Comparison of ENCODE assay signal across 8 cellular contexts in the genomic region with DNA sequence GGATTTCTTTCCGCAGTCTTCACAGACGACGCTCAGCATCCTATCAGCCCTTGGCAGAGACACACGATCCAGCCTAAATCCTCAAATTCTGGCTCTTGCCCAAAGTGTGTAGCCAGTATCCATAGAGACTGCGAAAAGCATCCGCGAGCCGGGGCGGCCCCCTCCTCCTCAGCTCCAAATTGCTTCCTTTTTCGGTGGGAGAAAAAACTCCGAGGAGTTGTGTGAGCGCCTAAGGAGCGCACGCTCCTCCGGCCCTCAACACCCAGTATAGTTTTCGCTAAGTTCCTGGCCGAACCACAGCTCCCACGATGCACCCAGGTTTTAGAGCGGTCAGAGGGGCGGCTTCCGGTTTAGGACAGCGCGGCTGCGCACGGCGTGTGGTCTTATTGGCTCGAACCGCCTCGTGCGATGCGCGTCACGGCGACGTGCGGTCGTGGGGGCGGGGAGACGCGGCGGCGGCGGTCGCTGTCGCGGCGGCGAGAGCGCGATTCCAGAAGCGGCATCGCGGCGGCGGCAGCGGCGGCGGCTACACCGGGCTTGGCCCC. TPM values are rescaled to one million over a fixed set of nuclear protein-coding genes. Genes with fewer than 3 reads are reported as not detected.
DNase-seq lines count a peak whose midpoint lies in the region; ATAC-seq and TF ChIP-seq lines count a peak whose summit lies in the region.

TSS of gene ADIPOR2 (plus strand) at position 493 of the 545 bp plus-strand sequence. CDS start 63,274 bp downstream, outside the sequence.

- intact Hi-C loops in Right ventricle myocardium inferior (cut with DNase I) = loop anchor here (5.0 kb wide), 1 partner anchor 38 kb away; no protein-coding TSS in a partner anchor
- intact Hi-C loops in ovary (cut with DNase I) = no loop called here

- H3K79me2 ChIP-seq in SU-DHL-6 (ENCODE audit: insufficient read depth, low read length) = peaks cover 47% of the 10 kb centered on the region

- TF ChIP-seq POLR2A in ovary (IDR thresholded peaks at IDR 0.05) = peak; percentile 78

- peaks cover 2% of the 10 kb centered on the region for H3K27me3 Mint-ChIP-seq in activated naive CD8-positive, alpha-beta T cell treated with anti-CD3 and anti-CD28 coated beads, Interleukin-2, amount 10 ng/mL, durations not matched to agents 7 days and 5 days

- H2AFZ ChIP-seq in SU-DHL-6 (ENCODE audit: low read depth, low read length, severe bottlenecking) = peak within 1 kb of the TSS; percentile 95

- H3K9me2 ChIP-seq in SU-DHL-6 (replicated peaks; ENCODE audit: insufficient read depth, low read length) = no peaks in the 10 kb centered on the region

- H3K4me1 ChIP-seq in ovary (ENCODE audit: insufficient read depth) (no peaks in the 10 kb centered on the region), thymus (ENCODE audit: control insufficient read depth, insufficient read depth, low read length) (peaks cover 2% of the 10 kb centered on the region)

- H3K9ac ChIP-seq in SU-DHL-6 (ENCODE audit: low read length) = peak within 1 kb of the TSS; percentile 81

- no peak for TF ChIP-seq EP300 in ovary (IDR thresholded peaks at IDR 0.05)

- H3K9me3 ChIP-seq in SU-DHL-6 (ENCODE audit: insufficient read depth, low read length) = no peaks in the 10 kb centered on the region
- H3K9me3 ChIP-seq in ovary = no peaks in the 10 kb centered on the region
- no peaks in the 10 kb centered on the region for H3K9me3 ChIP-seq in thymus (ENCODE audit: control insufficient read depth)

- H3K4me3 ChIP-seq in GM12865 (ENCODE audit: low read depth, low read length) = peak within 1 kb of the TSS; percentile 95
- H3K4me3 ChIP-seq in SU-DHL-6 (ENCODE audit: insufficient read depth, low read length, poor library complexity, severe bottlenecking) = peak within 1 kb of the TSS; percentile 83
- H3K4me3 ChIP-seq in ovary = peak within 1 kb of the TSS; percentile 100
- peak within 1 kb of the TSS; percentile 94 for H3K4me3 ChIP-seq in thymus (ENCODE audit: low read length)

- peak within 1 kb of the TSS; percentile 96 for H3K4me3 Mint-ChIP-seq in activated naive CD8-positive, alpha-beta T cell treated with anti-CD3 and anti-CD28 coated beads, Interleukin-2, amount 10 ng/mL, durations not matched to agents 7 days and 5 days

- H4K20me1 ChIP-seq in SU-DHL-6 (ENCODE audit: low read depth, low read length) = peaks cover 16% of the 10 kb centered on the region

- H3K36me3 ChIP-seq in SU-DHL-6 (ENCODE audit: low read length) (peaks cover 4% of the 10 kb centered on the region; the same call in 1 of the 2 replicates), ovary (no peaks in the 10 kb centered on the region), thymus (ENCODE audit: control insufficient read depth, insufficient read depth) (no peaks in the 10 kb centered on the region)

- H3K36me3 Mint-ChIP-seq in activated naive CD8-positive, alpha-beta T cell treated with anti-CD3 and anti-CD28 coated beads, Interleukin-2, amount 10 ng/mL, durations not matched to agents 7 days and 5 days = peaks cover 4% of the 10 kb centered on the region

- POLR2A ChIA-PET in activated naive CD8-positive, alpha-beta T cell treated with anti-CD3 and anti-CD28 coated beads, Interleukin-2, amount 10 ng/mL, durations not matched to agents 7 days and 5 days (lab: Charles Lee) = interaction anchor here (0.5 to 2.4 kb wide), 10 partner anchors 9 to 106 kb away, joined by 3 to 13 read pairs (median 4); no protein-coding TSS in a partner anchor

- ATAC-seq in HG02759 (IDR thresholded peaks at IDR 0.05; ENCODE audit: unreplicated experiment) = peak; percentile 96
- peak; percentile 99 for ATAC-seq in activated naive CD8-positive, alpha-beta T cell treated with anti-CD3 and anti-CD28 coated beads, Interleukin-2, amount 10 ng/mL, durations not matched to agents 7 days and 5 days (ENCODE audit: low read depth)
- ATAC-seq in Right ventricle myocardium inferior = peak; percentile 99

- peak within 1 kb of the TSS; percentile 91 for H3K4me2 ChIP-seq in SU-DHL-6 (ENCODE audit: low read depth, low read length, poor library complexity, severe bottlenecking)

- TF ChIP-seq CTCF in GM12865 (IDR thresholded peaks at IDR 0.05; ENCODE audit: insufficient read depth, low read depth, low read length, missing control alignments) (no peak), SU-DHL-6 (IDR thresholded peaks at IDR 0.05; ENCODE audit: insufficient read depth, low read length, poor library complexity, severe bottlenecking) (no peak), ovary (IDR thresholded peaks at IDR 0.05) (no peak)

- DNase-seq in GM12865 (ENCODE audit: low read depth) (peak; percentile 99), NCI-H1417 (lab: John Stamatoyannopoulos, UW) (peak; percentile 96 to 99 (median 98)), Right ventricle myocardium inferior (ENCODE audit: missing footprints) (peak; percentile 98), ovary (peak; percentile 94 to 96 (median 94))
- DNase-seq in activated naive CD8-positive, alpha-beta T cell treated with anti-CD3 and anti-CD28 coated beads, Interleukin-2, amount 10 ng/mL, durations not matched to agents 7 days and 5 days = peak; percentile 96

- peaks cover 9% of the 10 kb centered on the region; the same call in 1 of the 2 replicates for H3F3A ChIP-seq in SU-DHL-6 (ENCODE audit: insufficient read depth)

- peaks cover 29% of the 10 kb centered on the region for H3K4me1 Mint-ChIP-seq in activated naive CD8-positive, alpha-beta T cell treated with anti-CD3 and anti-CD28 coated beads, Interleukin-2, amount 10 ng/mL, durations not matched to agents 7 days and 5 days

- peak within 1 kb of the TSS; percentile 95 for H3K27ac Mint-ChIP-seq in activated naive CD8-positive, alpha-beta T cell treated with anti-CD3 and anti-CD28 coated beads, Interleukin-2, amount 10 ng/mL, durations not matched to agents 7 days and 5 days

- peak within 1 kb of the TSS; percentile 77 for H3K27ac ChIP-seq in SU-DHL-6 (ENCODE audit: low read depth, low read length)
- peak within 1 kb of the TSS; percentile 58 to 77 for H3K27ac ChIP-seq in ovary
- H3K27ac ChIP-seq in thymus (ENCODE audit: low read depth) = peak within 1 kb of the TSS; percentile 97

- H3K9me3 Mint-ChIP-seq in activated naive CD8-positive, alpha-beta T cell treated with anti-CD3 and anti-CD28 coated beads, Interleukin-2, amount 10 ng/mL, durations not matched to agents 7 days and 5 days = no peaks in the 10 kb centered on the region

- 0 to 1% (median 0%) methylated on average over 56 to 59 of the region's 59 CpGs for WGBS in ovary, 3 donors
- WGBS in thymus = under 1% methylated on average over 59 of the region's 59 CpGs

- H3K27me3 ChIP-seq in SU-DHL-6 (ENCODE audit: low read length) (no peaks in the 10 kb centered on the region), ovary (no peaks in the 10 kb centered on the region), thymus (ENCODE audit: control insufficient read depth, insufficient read depth) (no peaks in the 10 kb centered on the region)

RNA-seq across cellular contexts. Expression of gene ADIPOR2, which starts in this region (rescaled TPM):
- 10 to 100 TPM; 50.2 to 51.3 TPM for total RNA-seq in activated naive CD8-positive, alpha-beta T cell treated with anti-CD3 and anti-CD28 coated beads, Interleukin-2, amount 10 ng/mL, durations not matched to agents 7 days and 5 days
- total RNA-seq in Right ventricle myocardium inferior = 38.4 TPM
- total RNA-seq in ovary = 10 to 100 TPM; 21.5 to 91.8 (median 42.0) TPM
- 10 to 100 TPM; 25.6 to 65.4 TPM for polyA plus RNA-seq in ovary
- polyA plus RNA-seq in thymus = 25.6 TPM

Comparison
In these comparisons a context has a peak if more than half of its experiments do, and no peak if none do; other contexts are left out.
1. Peak in every context shown above with its lines: DNase-seq, ATAC-seq, H3K4me3 ChIP-seq and H3K27ac ChIP-seq.